12 cellular contexts compared by ENCODE assay signal in the genomic region with DNA sequence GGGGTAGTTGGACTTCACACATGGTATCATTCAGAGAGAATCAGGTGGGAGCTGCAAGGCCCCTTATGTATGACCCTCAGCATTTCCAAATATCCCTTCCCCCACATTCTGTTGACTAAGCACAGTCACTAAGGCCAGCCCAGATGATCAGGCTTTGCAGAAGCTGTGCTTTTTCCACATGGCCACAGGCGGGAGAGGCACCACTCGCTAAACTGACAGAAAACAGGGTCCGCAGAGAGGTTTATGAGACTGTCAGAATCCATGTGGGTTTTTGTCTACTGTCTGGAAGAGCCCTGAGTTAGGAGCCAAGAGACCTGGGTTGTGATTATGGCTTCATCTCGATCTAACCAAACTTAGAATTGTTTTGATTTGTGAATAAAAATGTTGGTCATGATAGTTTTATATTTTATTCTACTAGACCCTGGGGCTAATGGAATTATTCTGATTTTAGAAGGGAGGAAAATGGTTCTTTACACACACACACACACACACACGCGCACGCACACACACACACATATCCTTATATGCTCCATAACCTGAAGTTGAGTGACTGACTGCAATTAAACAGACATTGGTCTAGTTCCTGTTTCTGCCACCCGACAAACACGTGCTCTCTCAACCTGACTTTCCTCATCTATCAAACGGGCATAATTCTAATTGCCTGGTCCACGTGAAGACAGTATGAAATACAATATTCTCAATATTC. TPM values are rescaled to one million over a fixed set of nuclear protein-coding genes. Genes with fewer than 3 reads are reported as not detected.
A peak's percentile ranks its signal among the peaks of the same experiment; 100 is the strongest.
DNase-seq lines count a peak whose midpoint lies in the region; ATAC-seq and TF ChIP-seq lines count a peak whose summit lies in the region.
"Had no signal": no experiment of that assay in that cellular context is flagged by ENCODE, and none has a peak within 500 bp of the region (broad histone marks: within the 10 kb centered on the region; RNA-seq: fewer than 3 reads in every experiment).

No MANE protein-coding gene starts in this region.

- H3K27ac ChIP-seq in foreskin keratinocyte (peak overlapping the region; percentile 3), transverse colon (peak overlapping the region; percentile 48 to 74 (median 59))
- H3K27ac ChIP-seq: stomach had no signal

- no peak overlapping the region for H3K4me3 Mint-ChIP-seq in activated CD4-positive, alpha-beta T cell treated with anti-CD3 and anti-CD28 coated beads, Interleukin-2, amount 10 ng/mL, durations not matched to agents 24 days and 14 days

- no peak for TF ChIP-seq CTCF in foreskin keratinocyte (conservative IDR thresholded peaks at IDR 0.05)
- no peak for TF ChIP-seq CTCF in transverse colon (IDR thresholded peaks at IDR 0.05)

- intact Hi-C loops in activated CD4-positive, alpha-beta T cell treated with anti-CD3 and anti-CD28 coated beads, Interleukin-2, amount 10 ng/mL, durations not matched to agents 24 days and 14 days (cut with micrococcal nuclease) = no loop called here
- intact Hi-C loops in transverse colon (cut with DNase I; ENCODE audit: low total_unique reads) = no loop called here

- H3K27ac Mint-ChIP-seq in activated CD4-positive, alpha-beta T cell treated with anti-CD3 and anti-CD28 coated beads, Interleukin-2, amount 10 ng/mL, durations not matched to agents 24 days and 14 days = peak overlapping the region; percentile 10

- H3K27me3 ChIP-seq in foreskin keratinocyte = no peaks in the 10 kb centered on the region
- no peaks in the 10 kb centered on the region for H3K27me3 ChIP-seq in transverse colon
- H3K27me3 ChIP-seq: stomach had no signal

- in situ Hi-C loops in transverse colon (cut with MboI; ENCODE audit: low pct_ligation_motif_present in 1 of 4, low pct_unique_long_range_greater_than_20kb in 1 of 4, low sequenced_read_pairs in 3 of 4) = loop anchor here in 1 of 4 donors (10.0 kb wide), 1 partner anchor 63 kb away; no protein-coding TSS in a partner anchor

- H3K27me3 Mint-ChIP-seq in activated CD4-positive, alpha-beta T cell treated with anti-CD3 and anti-CD28 coated beads, Interleukin-2, amount 10 ng/mL, durations not matched to agents 24 days and 14 days = peaks cover 13% of the 10 kb centered on the region

- no peaks in the 10 kb centered on the region for H3K36me3 ChIP-seq in transverse colon
- H3K36me3 ChIP-seq: stomach had no signal

- H3K4me1 Mint-ChIP-seq in activated CD4-positive, alpha-beta T cell treated with anti-CD3 and anti-CD28 coated beads, Interleukin-2, amount 10 ng/mL, durations not matched to agents 24 days and 14 days = peaks cover 71% of the 10 kb centered on the region

- no peak for TF ChIP-seq EP300 in transverse colon (IDR thresholded peaks at IDR 0.05; ENCODE audit: low read depth)

- ATAC-seq in foreskin keratinocyte (no peak), HG03565 (IDR thresholded peaks at IDR 0.05; ENCODE audit: unreplicated experiment) (no peak)

- H3K36me3 Mint-ChIP-seq in activated CD4-positive, alpha-beta T cell treated with anti-CD3 and anti-CD28 coated beads, Interleukin-2, amount 10 ng/mL, durations not matched to agents 24 days and 14 days (ENCODE audit: low read depth) = peaks cover 13% of the 10 kb centered on the region

- no peak overlapping the region for H3K4me3 ChIP-seq in transverse colon
- H3K4me3 ChIP-seq: stomach had no signal

- no peaks in the 10 kb centered on the region for H3K9me3 Mint-ChIP-seq in activated CD4-positive, alpha-beta T cell treated with anti-CD3 and anti-CD28 coated beads, Interleukin-2, amount 10 ng/mL, durations not matched to agents 24 days and 14 days

- no peak for TF ChIP-seq POLR2A in transverse colon (IDR thresholded peaks at IDR 0.05)

- 59 to 65% methylated on average over 8 to 11 of the region's 11 CpGs for WGBS in transverse colon (ENCODE audit: low coverage in 1 of 2), 2 donors

- H3K4me1 ChIP-seq in foreskin keratinocyte (peaks cover 53% of the 10 kb centered on the region), transverse colon (peaks cover 36 to 80% (median 42%) of the 10 kb centered on the region in 4 donors)

- DNase-seq in activated CD4-positive, alpha-beta T cell treated with anti-CD3 and anti-CD28 coated beads, Interleukin-2, amount 10 ng/mL, durations not matched to agents 24 days and 14 days = no peak
- no peak for DNase-seq in activated CD4-positive, alpha-beta T cell treated with anti-CD3 and anti-CD28 coated beads, Interleukin-2, amount 50 U/mL, for 48 hours
- DNase-seq in NOMO-1 treated with DMSO at 0.1 percent for 48 hours (lab: John Stamatoyannopoulos, UW; ENCODE audit: unreplicated experiment) (peak; percentile 74), foreskin keratinocyte (no peak), transverse colon (no peak), HCEC 1CT (no peak)
- no peak for DNase-seq in activated CD4-positive, alpha-beta T cell treated with anti-CD3 and anti-CD28 coated beads, Interleukin-2, amount 50 U/mL, for 4 hours
- DNase-seq: activated CD8-positive, alpha-beta memory T cell treated with anti-CD3 and anti-CD28 coated beads for 24 hours; EL; stomach; SW 1271 had no signal

- no peaks in the 10 kb centered on the region for H3K9me3 ChIP-seq in transverse colon
- H3K9me3 ChIP-seq: stomach had no signal

RNA-seq across cellular contexts. Expression of a gene that starts 50.6 kb away (rescaled TPM):
- 21.9 and 22.6 TPM in 2 replicates for total RNA-seq in activated CD4-positive, alpha-beta T cell treated with anti-CD3 and anti-CD28 coated beads, Interleukin-2, amount 10 ng/mL, durations not matched to agents 24 days and 14 days
- total RNA-seq in foreskin keratinocyte = 5.8 and 9.8 TPM in 2 replicates
- 0.94 and 1.1 TPM in 2 replicates for polyA plus RNA-seq in foreskin keratinocyte
- 10 to 100 TPM; 16.2 to 33.6 (median 24.4) TPM for total RNA-seq in transverse colon
